Comparison of ENCODE assay signal across 1 cellular context in genomic region chr16:20950294-20950693, GRCh38.
TF ChIP-seq lines count a peak whose summit lies in the region.

No MANE protein-coding gene starts in this region.

TF ChIP-seq in K562, 482 proteins besides CTCF, POLR2A, EP300 and RAD21:
- TF ChIP-seq STAT5A (IDR thresholded peaks at IDR 0.05; ENCODE audit: borderline replicate concordance, low read length) (no peak), ZNF444 (CRISPR knock-in tag; IDR thresholded peaks at IDR 0.05) (no peak), TFAP4 (CRISPR knock-in tag; IDR thresholded peaks at IDR 0.05; ENCODE audit: borderline replicate concordance) (no peak), ELK1 (CRISPR knock-in tag; IDR thresholded peaks at IDR 0.05) (no peak), PTBP1 (IDR thresholded peaks at IDR 0.05; ENCODE audit: low read depth, low read length) (0 out of 2 replicates have a peak, but pooled peaks have one; percentile 40), FOS (IDR thresholded peaks at IDR 0.05; ENCODE audit: extremely low read depth, insufficient read length) (no peak), NR2C2 (CRISPR knock-in tag; IDR thresholded peaks at IDR 0.05) (no peak), NR2C2 (tag; IDR thresholded peaks at IDR 0.05) (no peak), PTTG1 (tag; IDR thresholded peaks at IDR 0.05; ENCODE audit: low read depth) (no peak), SIRT6 (IDR thresholded peaks at IDR 0.05; ENCODE audit: low read depth, low read length) (no peak), ESRRA (IDR thresholded peaks at IDR 0.05; ENCODE audit: borderline replicate concordance, low read depth) (peak; percentile 46; the same call in 1 of the 2 replicates), RBM25 (IDR thresholded peaks at IDR 0.05; ENCODE audit: low read depth, low read length, severe bottlenecking) (peak; percentile 89), ADNP (tag; IDR thresholded peaks at IDR 0.05) (peak; percentile 54; the same call in 1 of the 2 replicates), SMARCA5 (IDR thresholded peaks at IDR 0.05) (peak; percentile 67; the same call in 1 of the 2 replicates), GTF2A2 (tag; IDR thresholded peaks at IDR 0.05) (no peak), FOXP4 (CRISPR knock-in tag; IDR thresholded peaks at IDR 0.05; ENCODE audit: borderline replicate concordance) (no peak), MAFF (IDR thresholded peaks at IDR 0.05; ENCODE audit: low read length) (no peak), PHTF2 (CRISPR knock-in tag; IDR thresholded peaks at IDR 0.05) (no peak), RCOR1 (IDR thresholded peaks at IDR 0.05; ENCODE audit: borderline replicate concordance in 1 of 2, low read depth in 2 of 2, low read length in 2 of 2) (peak in 1 of 2 experiments; percentile 61; a peak in 2 of 4 replicates), DPF2 (IDR thresholded peaks at IDR 0.05) (no peak), HOMEZ (CRISPR knock-in tag; IDR thresholded peaks at IDR 0.05) (no peak), CBX3 (IDR thresholded peaks at IDR 0.05; ENCODE audit: borderline replicate concordance in 1 of 2, low read length in 2 of 2) (0 out of 3 replicates have a peak, but pooled peaks of 1 of the 2 experiments have one; percentile 23), KDM1A (IDR thresholded peaks at IDR 0.05) (peak; percentile 7 to 69; a peak in 2 of 4 replicates), HDAC2 (IDR thresholded peaks at IDR 0.05) (peak; percentile 51; the same call in 1 of the 2 replicates), BCOR (IDR thresholded peaks at IDR 0.05) (peak; percentile 84)
